ENCODE assay signal across 1 cellular context in the genomic region with DNA sequence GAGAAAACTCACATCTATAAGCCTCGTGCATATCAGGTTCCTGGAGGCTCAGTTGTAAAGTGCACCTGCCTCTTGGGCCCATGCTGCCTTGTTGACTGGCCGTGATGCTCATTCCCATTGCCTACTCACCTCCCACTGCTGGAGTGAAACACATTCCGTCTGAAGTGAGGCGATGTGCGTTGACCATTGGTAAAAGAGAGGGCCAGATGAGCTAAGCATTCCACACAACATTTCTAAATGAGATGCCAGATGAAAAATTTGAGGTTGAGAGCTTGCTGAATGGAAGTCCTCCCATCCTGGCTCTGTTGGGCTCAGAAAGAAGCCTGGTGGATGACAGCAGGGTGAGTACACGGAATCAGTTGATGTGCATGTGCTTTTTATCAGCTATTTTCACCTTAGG.
TF ChIP-seq lines count a peak whose summit lies in the region.

No MANE protein-coding gene starts in this region.

TF ChIP-seq in H1, 55 proteins besides CTCF, POLR2A, EP300 and RAD21:
- no peak for TF ChIP-seq RNF2 (IDR thresholded peaks at IDR 0.05; ENCODE audit: borderline replicate concordance, low read depth, low read length, missing control alignments, poor library complexity, severe bottlenecking)
- no peak for TF ChIP-seq SAP30 (IDR thresholded peaks at IDR 0.05; ENCODE audit: insufficient read depth, insufficient replicate concordance, low read length)
- TF ChIP-seq NRF1 (IDR thresholded peaks at IDR 0.05; ENCODE audit: low read depth, low read length) = no peak
- TF ChIP-seq HDAC6 (IDR thresholded peaks at IDR 0.05; ENCODE audit: low read depth, low read length) = no peak
- no peak for TF ChIP-seq SP2 (IDR thresholded peaks at IDR 0.05; ENCODE audit: low read length)
- TF ChIP-seq CHD1 (IDR thresholded peaks at IDR 0.05; ENCODE audit: low read depth, low read length) = no peak
- no peak for TF ChIP-seq RXRA (IDR thresholded peaks at IDR 0.05; ENCODE audit: insufficient read depth, low read depth, low read length)
- no peak for TF ChIP-seq BRCA1 (IDR thresholded peaks at IDR 0.05; ENCODE audit: low read depth, low read length)
- no peak for TF ChIP-seq EZH2 (IDR thresholded peaks at IDR 0.05; ENCODE audit: low read depth, low read length, severe bottlenecking)
- TF ChIP-seq TBP (IDR thresholded peaks at IDR 0.05; ENCODE audit: low read depth, low read length) = no peak
- no peak for TF ChIP-seq RFX5 (IDR thresholded peaks at IDR 0.05; ENCODE audit: borderline replicate concordance, low read depth, low read length)
- no peak for TF ChIP-seq BCL11A (IDR thresholded peaks at IDR 0.05; ENCODE audit: low read depth in 2 of 2, low read length in 2 of 2)
